In genomic region chr7:42906181-42906580, GRCh38 we compare ENCODE assay signal across 36 cellular contexts.
"Had no signal": no experiment of that assay in that cellular context is flagged by ENCODE, and none has a peak within 500 bp of the region (broad histone marks: within the 10 kb centered on the region; RNA-seq: fewer than 3 reads in every experiment).

No MANE protein-coding gene starts in this region.

- H3K4me3 ChIP-seq: MG63 had no signal

- DNase-seq: Karpas-422, Kasumi-1, MG63, MM.1S, MV-4-11, NCI-H1048, NCI-H1092, NCI-H1092 treated with DMSO at 0.1 percent for 48 hours, NCI-H1105, NCI-H1105 treated with DMSO at 0.1 percent for 48 hours, NCI-H1417, NCI-H1417 treated with DMSO at 0.1 percent for 48 hours, NCI-H1436, NCI-H1436 treated with DMSO at 0.1 percent for 48 hours, NCI-H146, NCI-H1694, NCI-H1694 treated with DMSO at 0.1 percent for 48 hours, NCI-H187, NCI-H187 treated with DMSO at 0.1 percent for 48 hours, NCI-H1930, NCI-H2029, NCI-H2029 treated with DMSO at 0.1 percent for 48 hours, NCI-H2081, NCI-H2081 treated with DMSO at 0.1 percent for 48 hours, NCI-H2107, NCI-H2171, NCI-H2171 treated with DMSO at 0.1 percent for 48 hours, NCI-H2227 treated with DMSO at 0.1 percent for 48 hours, NCI-H226, NCI-H345, NCI-H446, NCI-H446 treated with DMSO at 0.1 percent for 48 hours, NCI-H510A, NCI-H510A treated with DMSO at 0.1 percent for 48 hours, NCI-H524, NCI-H524 treated with DMSO at 0.1 percent for 48 hours had no signal

- H3K27me3 ChIP-seq: MG63 had no signal

- H3K9me3 ChIP-seq: MG63 had no signal
